ENCODE assay signal across 24 cellular contexts in the genomic region with DNA sequence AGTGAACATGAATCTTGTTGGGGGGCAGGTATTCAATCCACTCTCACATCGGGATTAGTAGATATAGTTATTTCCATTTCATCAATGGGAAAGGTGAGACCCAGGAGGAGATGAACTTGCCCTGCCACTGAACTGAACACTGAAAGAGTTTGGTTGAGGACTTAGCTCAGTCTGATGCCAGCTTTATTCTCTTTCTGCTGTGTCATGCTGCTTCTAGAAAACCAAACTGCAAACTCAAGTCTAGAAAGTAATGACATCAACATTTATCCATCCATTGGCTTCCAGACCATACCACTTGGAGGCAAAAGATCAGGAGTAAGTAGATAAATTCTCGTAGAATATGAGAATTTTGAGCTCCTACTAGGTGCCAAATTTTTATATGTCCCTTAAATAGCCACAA.
"Had no signal": no experiment of that assay in that cellular context is flagged by ENCODE, and none has a peak within 500 bp of the region (broad histone marks: within the 10 kb centered on the region; RNA-seq: fewer than 3 reads in every experiment).

No MANE protein-coding gene starts in this region.

- H3K9me3 Mint-ChIP-seq: mesothelial cell of epicardium, natural killer cell, neural crest cell had no signal

- FAIRE-seq: endometrium, islet of Langerhans, small intestine had no signal

- H3K36me3 Mint-ChIP-seq: natural killer cell had no signal

- H3K36me3 ChIP-seq: esophagus squamous epithelium, left ventricle myocardium inferior, lower lobe of right lung, right atrium auricular region, sigmoid colon, stomach, thyroid gland, upper lobe of left lung, uterus had no signal

- H3K4me3 ChIP-seq: esophagus squamous epithelium, left ventricle myocardium inferior, lower lobe of right lung, right atrium auricular region, sigmoid colon, stomach, thyroid gland, upper lobe of left lung, uterus had no signal

- ATAC-seq: foreskin keratinocyte, lower lobe of right lung, natural killer cell had no signal

- H3K4me3 Mint-ChIP-seq: memory B cell, mesothelial cell of epicardium, natural killer cell, neural crest cell had no signal

- H3K4me1 ChIP-seq: foreskin keratinocyte, left ventricle myocardium inferior, lower lobe of right lung, right atrium auricular region, thyroid gland, upper lobe of left lung, uterus had no signal

- H3K9me3 ChIP-seq: esophagus squamous epithelium, left ventricle myocardium inferior, lower lobe of right lung, right atrium auricular region, sigmoid colon, stomach, thyroid gland, upper lobe of left lung, uterus had no signal

- DNase-seq: cortex of kidney; effector memory CD4-positive, alpha-beta T cell; esophagus squamous epithelium; foreskin keratinocyte; hypothalamus; left ventricle myocardium inferior; lower lobe of right lung; natural killer cell; posterior cingulate gyrus; sigmoid colon; stimulated activated CD4-positive, alpha-beta T cell treated with anti-CD3 and anti-CD28 coated beads, Interleukin-12 subunit alpha, Interleukin-12 subunit beta, amount 100 ng/mL, for 4 hours; stimulated activated naive CD4-positive, alpha-beta T cell; stomach; thyroid gland; upper lobe of left lung; uterus had no signal

- H3K27ac ChIP-seq: epithelial cell of prostate, esophagus squamous epithelium, foreskin keratinocyte, left ventricle myocardium inferior, lower lobe of right lung, right atrium auricular region, sigmoid colon, thyroid gland, upper lobe of left lung, uterus had no signal

- H3K27ac Mint-ChIP-seq: memory B cell, mesothelial cell of epicardium, natural killer cell had no signal

- H3K4me1 Mint-ChIP-seq: memory B cell, mesothelial cell of epicardium, natural killer cell had no signal

- H3K27me3 ChIP-seq: esophagus squamous epithelium, right atrium auricular region, sigmoid colon, stomach, upper lobe of left lung, uterus had no signal
